Comparison of ENCODE assay signal across 10 cellular contexts in the genomic region with DNA sequence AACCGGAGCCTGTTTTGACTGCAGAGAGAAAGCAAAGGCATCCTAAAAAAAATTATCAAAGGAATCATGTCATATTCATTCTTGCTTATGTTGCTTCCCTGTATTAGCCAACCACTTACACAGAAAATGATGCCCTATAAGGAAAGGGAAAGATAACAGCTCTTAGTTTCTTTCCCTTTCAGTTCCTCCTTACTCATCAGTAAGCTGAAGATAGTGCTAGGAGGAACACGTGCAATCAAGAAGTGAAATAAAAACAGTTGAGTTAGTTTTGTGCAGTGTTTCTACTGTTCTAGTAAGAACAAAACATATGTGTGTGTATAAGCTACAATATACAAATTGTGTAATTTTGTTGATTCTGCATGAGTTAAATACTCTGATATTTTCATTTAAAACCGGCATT. TPM values are rescaled to one million over a fixed set of nuclear protein-coding genes. Genes with fewer than 3 reads are reported as not detected.
DNase-seq lines count a peak whose midpoint lies in the region; ATAC-seq lines count a peak whose summit lies in the region.
"Had no signal": no experiment of that assay in that cellular context is flagged by ENCODE, and none has a peak within 500 bp of the region (broad histone marks: within the 10 kb centered on the region; RNA-seq: fewer than 3 reads in every experiment).

No MANE protein-coding gene starts in this region.

- in situ Hi-C loops in HAP-1 (cut with MboI; ENCODE audit: low sequenced_read_pairs): no loop called here

- H3K4me1 Mint-ChIP-seq in activated T-cell treated with anti-CD3 and anti-CD28 coated beads, Interleukin-2, amount 50 U/mL, for 4 hours (ENCODE audit: low read depth): peaks cover 18% of the 10 kb centered on the region
- peaks cover 37% of the 10 kb centered on the region for H3K4me1 Mint-ChIP-seq in stimulated activated naive CD8-positive, alpha-beta T cell treated with anti-CD3 and anti-CD28 coated beads, Interleukin-15, amount 100 ng/mL, for 72 hours

- H3K4me3 Mint-ChIP-seq in activated T-cell treated with anti-CD3 and anti-CD28 coated beads, Interleukin-2, amount 50 U/mL, for 4 hours: no peak overlapping the region
- H3K4me3 Mint-ChIP-seq in stimulated activated naive CD8-positive, alpha-beta T cell treated with anti-CD3 and anti-CD28 coated beads, Interleukin-15, amount 100 ng/mL, for 72 hours: no peak overlapping the region

- no peaks in the 10 kb centered on the region for H3K4me1 ChIP-seq in HAP-1

- H3K27me3 ChIP-seq in HAP-1 (ENCODE audit: low read depth): 0 out of 2 replicates have a peak, but pooled peaks cover 3% of the 10 kb centered on the region

- H3K9me3 Mint-ChIP-seq in activated T-cell treated with anti-CD3 and anti-CD28 coated beads, Interleukin-2, amount 50 U/mL, for 4 hours: no peaks in the 10 kb centered on the region
- no peaks in the 10 kb centered on the region for H3K9me3 Mint-ChIP-seq in stimulated activated naive CD8-positive, alpha-beta T cell treated with anti-CD3 and anti-CD28 coated beads, Interleukin-15, amount 100 ng/mL, for 72 hours

- no peaks in the 10 kb centered on the region for H3K36me3 Mint-ChIP-seq in activated T-cell treated with anti-CD3 and anti-CD28 coated beads, Interleukin-2, amount 50 U/mL, for 4 hours (ENCODE audit: insufficient read depth)

- no peak for DNase-seq in activated T-cell treated with anti-CD3 and anti-CD28 coated beads, Interleukin-2, amount 50 U/mL, for 4 hours
- DNase-seq in activated T-cell treated with anti-CD3 and anti-CD28 coated beads, Interleukin-2, amount 50 U/mL, for 1 hour: no peak
- DNase-seq in MV-4-11 (lab: John Stamatoyannopoulos, UW) (peak; percentile 90), NCI-H446 treated with DMSO at 0.1 percent for 48 hours (lab: John Stamatoyannopoulos, UW) (no peak), HAP-1 (ENCODE audit: low spot score in 2 of 2) (no peak), nucleus accumbens (lab: John Stamatoyannopoulos, UW) (no peak)
- DNase-seq in stimulated activated naive CD8-positive, alpha-beta T cell treated with anti-CD3 and anti-CD28 coated beads, Interleukin-15, amount 100 ng/mL, for 72 hours: no peak
- DNase-seq: ACHN; activated effector memory CD4-positive, alpha-beta T cell treated with anti-CD3 and anti-CD28 coated beads, Interleukin-2, amount 50 U/mL, for 16 hours had no signal

- H3K36me3 ChIP-seq in HAP-1 (replicated peaks): no peaks in the 10 kb centered on the region

- H3K9me3 ChIP-seq in HAP-1: no peaks in the 10 kb centered on the region

- no peak overlapping the region for H3K4me3 ChIP-seq in HAP-1

- H3K27ac Mint-ChIP-seq in stimulated activated naive CD8-positive, alpha-beta T cell treated with anti-CD3 and anti-CD28 coated beads, Interleukin-15, amount 100 ng/mL, for 72 hours: no peak overlapping the region

- peak; percentile 73 to 77 for ATAC-seq in activated T-cell treated with anti-CD3 and anti-CD28 coated beads, Interleukin-2, amount 50 U/mL, for 4 hours
- ATAC-seq in HG02840 (IDR thresholded peaks at IDR 0.05; ENCODE audit: low FRiP score, unreplicated experiment): peak; percentile 78
- ATAC-seq in stimulated activated naive CD8-positive, alpha-beta T cell treated with anti-CD3 and anti-CD28 coated beads, Interleukin-15, amount 100 ng/mL, for 72 hours: peak; percentile 62

- H3K27me3 Mint-ChIP-seq in activated T-cell treated with anti-CD3 and anti-CD28 coated beads, Interleukin-2, amount 50 U/mL, for 4 hours (ENCODE audit: low read depth): no peaks in the 10 kb centered on the region
- no peaks in the 10 kb centered on the region for H3K27me3 Mint-ChIP-seq in stimulated activated naive CD8-positive, alpha-beta T cell treated with anti-CD3 and anti-CD28 coated beads, Interleukin-15, amount 100 ng/mL, for 72 hours

RNA-seq across cellular contexts. Expression of a gene that starts 45.3 kb away (rescaled TPM):
- total RNA-seq in activated T-cell treated with anti-CD3 and anti-CD28 coated beads, Interleukin-2, amount 50 U/mL, for 4 hours: 10 to 100 TPM; 37.4 to 42.7 (median 42.3) TPM
